In genomic region chr6:52577022-52577777, GRCh38 we compare ENCODE assay signal across 1 cellular context.
TF ChIP-seq lines count a peak whose summit lies in the region.

TSS of gene TRAM2 (minus strand) at chr6:52577060. CDS start at chr6:52576915, 145 bp downstream.

TF ChIP-seq in SK-N-SH, 30 proteins besides CTCF, POLR2A, EP300 and RAD21 (continued from another document):
- TF ChIP-seq REST (IDR thresholded peaks at IDR 0.05; ENCODE audit: low read depth, low read length) (no peak), TAF1 (IDR thresholded peaks at IDR 0.05; ENCODE audit: borderline replicate concordance, low read depth, low read length) (peak; percentile 65; the same call in 1 of the 2 replicates), POLR2AphosphoS5 (IDR thresholded peaks at IDR 0.05; ENCODE audit: low read depth, low read length) (peak; percentile 57), MAX (IDR thresholded peaks at IDR 0.05; ENCODE audit: low read depth) (no peak), USF1 (IDR thresholded peaks at IDR 0.05; ENCODE audit: borderline replicate concordance, low read depth) (no peak), SMC3 (IDR thresholded peaks at IDR 0.05; ENCODE audit: low read depth, low read length) (no peak)
